ENCODE assay signal across 12 cellular contexts in the genomic region with DNA sequence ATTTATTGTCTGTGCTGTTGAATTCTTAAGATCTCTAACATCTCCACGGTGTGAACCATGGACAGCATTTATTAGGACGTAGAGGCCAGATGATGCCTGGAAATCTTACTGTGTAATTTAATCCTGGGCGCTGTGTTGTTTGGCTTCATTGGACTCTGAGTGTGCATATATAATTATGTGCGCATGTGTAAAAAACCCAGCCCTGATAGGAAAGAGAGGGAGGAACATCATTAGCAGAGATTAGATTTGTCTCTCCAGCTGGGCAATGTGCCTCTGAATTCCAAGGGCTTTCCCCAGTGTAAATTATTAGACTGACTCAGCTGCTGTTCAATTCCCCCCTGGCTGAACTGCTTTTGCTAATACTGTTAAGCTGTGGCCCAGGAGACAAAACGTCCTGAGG. TPM values are rescaled to one million over a fixed set of nuclear protein-coding genes. Genes with fewer than 3 reads are reported as not detected.
DNase-seq lines count a peak whose midpoint lies in the region; ATAC-seq and TF ChIP-seq lines count a peak whose summit lies in the region.
"Had no signal": no experiment of that assay in that cellular context is flagged by ENCODE, and none has a peak within 500 bp of the region (broad histone marks: within the 10 kb centered on the region; RNA-seq: fewer than 3 reads in every experiment).

No MANE protein-coding gene starts in this region.

- no peaks in the 10 kb centered on the region for H3K9me3 ChIP-seq in AG04450 (ENCODE audit: control insufficient read depth, insufficient read depth, low read length)
- H3K9me3 ChIP-seq in SJCRH30 (replicated peaks): no peaks in the 10 kb centered on the region
- no peaks in the 10 kb centered on the region for H3K9me3 ChIP-seq in aorta (ENCODE audit: control insufficient read depth, low read length)
- H3K9me3 ChIP-seq: SJSA1 had no signal

- CTCF ChIA-PET in AG04450 (lab: Charles Lee): no interaction called here

- TF ChIP-seq CTCF in AG04450 (IDR thresholded peaks at IDR 0.05; ENCODE audit: low read depth, low read length): no peak
- no peak for TF ChIP-seq CTCF in coronary artery (IDR thresholded peaks at IDR 0.05)

- intact Hi-C loops in aorta (cut with DNase I): no loop called here

- H3K27ac ChIP-seq in AG04450 (ENCODE audit: low read depth, low read length) (no peak overlapping the region), SJCRH30 (no peak overlapping the region), coronary artery (no peak overlapping the region), aorta (ENCODE audit: low read depth in 1 of 2, low read length in 2 of 2) (no peak overlapping the region)
- H3K27ac ChIP-seq: brain microvascular endothelial cell, SJSA1 had no signal

- ATAC-seq in GM18873 (IDR thresholded peaks at IDR 0.05; ENCODE audit: low FRiP score, unreplicated experiment): no peak
- no peak for ATAC-seq in aorta (ENCODE audit: low FRiP score)
- ATAC-seq: naive thymus-derived CD8-positive, alpha-beta T cell had no signal

- no peaks in the 10 kb centered on the region for H3K36me3 ChIP-seq in SJCRH30
- no peaks in the 10 kb centered on the region for H3K36me3 ChIP-seq in aorta (ENCODE audit: control insufficient read depth in 1 of 2, insufficient read depth in 2 of 2, low read length in 1 of 2)
- H3K36me3 ChIP-seq: brain microvascular endothelial cell, SJSA1 had no signal

- 81 to 82% methylated on average over 5 of the region's 5 CpGs for WGBS in aorta, 2 donors

- POLR2A ChIA-PET in AG04450 (lab: Yijun Ruan, JAX): no interaction called here

- H3K4me1 ChIP-seq in SJCRH30: peaks cover 20% of the 10 kb centered on the region
- H3K4me1 ChIP-seq in aorta (ENCODE audit: control insufficient read depth in 1 of 2, insufficient read depth in 2 of 2, low read length in 2 of 2): peaks cover 2% of the 10 kb centered on the region in 2 donors
- H3K4me1 ChIP-seq: SJSA1 had no signal

- DNase-seq in AG04450 (ENCODE audit: low read depth, low spot score): peak; percentile 10
- DNase-seq in NCI-H146 (lab: John Stamatoyannopoulos, UW): peak; percentile 81
- DNase-seq in SJCRH30: peak; percentile 52 to 74
- peak; percentile 65 for DNase-seq in iris pigment epithelial cell (ENCODE audit: low read depth)
- no peak for DNase-seq in coronary artery (ENCODE audit: low spot score)
- DNase-seq in COLO668 (lab: John Stamatoyannopoulos, UW; ENCODE audit: unreplicated experiment): no peak
- DNase-seq in aorta: no peak
- DNase-seq: brain microvascular endothelial cell; KBM-7; naive thymus-derived CD8-positive, alpha-beta T cell had no signal

- H3K27me3 ChIP-seq in AG04450 (ENCODE audit: control insufficient read depth, insufficient read depth, low read length): peaks cover 4% of the 10 kb centered on the region
- no peaks in the 10 kb centered on the region for H3K27me3 ChIP-seq in SJCRH30
- no peaks in the 10 kb centered on the region for H3K27me3 ChIP-seq in aorta (ENCODE audit: control insufficient read depth in 1 of 2, insufficient read depth in 2 of 2, low read length in 1 of 2)
- H3K27me3 ChIP-seq: brain microvascular endothelial cell, SJSA1 had no signal

- H3K4me3 ChIP-seq in AG04450 (ENCODE audit: low read depth, low read length) (no peak overlapping the region), SJCRH30 (no peak overlapping the region), coronary artery (no peak overlapping the region), aorta (ENCODE audit: low read length in 2 of 2) (no peak overlapping the region)
- H3K4me3 ChIP-seq: SJSA1 had no signal

RNA-seq across cellular contexts. Expression of a gene that starts 39.6 kb away (rescaled TPM):
- polyA plus RNA-seq in AG04450 (2011; rRNA removed): 16.8 and 20.9 TPM in 2 replicates
- 11.9 TPM in 2 replicates for polyA minus RNA-seq in AG04450 (2011; rRNA and poly(A)+ RNA removed)
- 18.4 and 23.5 TPM in 2 replicates for total RNA-seq in SJCRH30 (2014; rRNA removed; shearing (Covaris generic))
- total RNA-seq in aorta: 10 to 100 TPM; 25.3 to 28.7 TPM
- polyA plus RNA-seq in aorta: 10 to 100 TPM; 19.8 to 38.4 TPM

Comparison
In these comparisons a context has a peak if more than half of its experiments do, and no peak if none do; other contexts are left out.
1. DNase-seq: peak in AG04450 (single experiment), NCI-H146 (single experiment), SJCRH30 (2 of 2) and iris pigment epithelial cell (single experiment); none in coronary artery (single experiment), COLO668 (single experiment) and aorta (0 of 2).